8 cellular contexts compared by ENCODE assay signal in the genomic region with DNA sequence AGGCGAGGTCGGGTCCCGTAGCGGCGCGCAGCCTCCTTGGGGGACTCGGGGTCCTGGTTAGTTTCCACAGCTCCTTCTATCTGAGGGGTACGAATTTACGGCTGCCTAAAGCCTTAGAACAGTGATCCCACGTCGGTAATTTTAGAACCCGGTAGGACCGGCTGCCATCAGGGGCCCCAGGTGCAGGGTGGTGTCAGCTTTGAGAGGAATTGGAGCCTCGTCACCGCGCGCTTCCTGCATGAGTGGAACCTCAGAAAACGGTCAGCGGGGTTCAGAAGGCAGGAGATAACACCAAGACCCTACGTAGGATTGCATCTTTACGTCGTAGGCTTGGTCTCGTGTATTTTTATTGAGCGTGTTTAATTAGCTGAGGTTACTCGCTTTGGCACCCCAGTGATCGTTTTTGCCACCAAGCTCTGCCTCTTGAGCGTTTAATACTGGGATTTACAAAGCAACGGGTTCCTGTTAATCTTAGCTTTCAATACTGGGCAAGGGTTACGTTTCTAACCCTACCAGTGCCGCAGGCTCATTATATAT. TPM values are rescaled to one million over a fixed set of nuclear protein-coding genes. Genes with fewer than 3 reads are reported as not detected.
DNase-seq lines count a peak whose midpoint lies in the region; ATAC-seq, FAIRE-seq and TF ChIP-seq lines count a peak whose summit lies in the region.

No MANE protein-coding gene starts in this region.

- H3K36me3 Mint-ChIP-seq in activated B cell treated with CpG ODN at 0.5 μM for 24 hours (ENCODE audit: low read depth): peaks cover 7% of the 10 kb centered on the region

- no peaks in the 10 kb centered on the region for H3K9me3 ChIP-seq in effector memory CD4-positive, alpha-beta T cell (ENCODE audit: control insufficient read depth, low read length)
- H3K9me3 ChIP-seq in muscle layer of colon (ENCODE audit: low read length): no peaks in the 10 kb centered on the region

- peaks cover 4% of the 10 kb centered on the region for H3K4me1 ChIP-seq in effector memory CD4-positive, alpha-beta T cell (ENCODE audit: control insufficient read depth, insufficient read depth, low read length, poor library complexity, severe bottlenecking)
- no peaks in the 10 kb centered on the region for H3K4me1 ChIP-seq in muscle layer of colon (ENCODE audit: insufficient read depth, low read length)

- CTCF ChIA-PET in activated B cell treated with CpG ODN at 0.5 μM for 24 hours (lab: Charles Lee): no interaction called here

- POLR2A ChIA-PET in activated B cell treated with CpG ODN at 0.5 μM for 24 hours (lab: Charles Lee): interaction anchor here (1.0 to 1.3 kb wide), 4 partner anchors 134 to 1342 kb away, joined by 3 to 6 read pairs (median 4); a partner anchor contains a TSS

- no peaks in the 10 kb centered on the region for H3K36me3 ChIP-seq in effector memory CD4-positive, alpha-beta T cell (ENCODE audit: control insufficient read depth, insufficient read depth, low read length)
- no peaks in the 10 kb centered on the region for H3K36me3 ChIP-seq in muscle layer of colon (ENCODE audit: insufficient read depth, low read length)

- DNase-seq in GM12865 (ENCODE audit: low read depth) (peak; percentile 82), activated B cell treated with CpG ODN at 0.5 μM for 24 hours (no peak), substantia nigra (lab: John Stamatoyannopoulos, UW) (peak in 2 of 49 donors; percentile 28 to 39), urothelium cell line (ENCODE audit: low spot score) (no peak)
- peak; percentile 28 to 44 (median 32) for DNase-seq in effector memory CD4-positive, alpha-beta T cell

- H3K4me3 ChIP-seq in GM12865 (ENCODE audit: low read depth, low read length): peak overlapping the region; percentile 62
- H3K4me3 ChIP-seq in effector memory CD4-positive, alpha-beta T cell (ENCODE audit: insufficient read depth, low read depth, low read length, poor library complexity, severe bottlenecking): peak overlapping the region; percentile 88
- H3K4me3 ChIP-seq in muscle layer of colon (ENCODE audit: low read depth in 1 of 2, low read length in 2 of 2): peak overlapping the region; percentile 87 to 98

- peak overlapping the region; percentile 92 for H3K4me3 Mint-ChIP-seq in activated B cell treated with CpG ODN at 0.5 μM for 24 hours

- H3K27me3 ChIP-seq in effector memory CD4-positive, alpha-beta T cell (replicated peaks; ENCODE audit: control insufficient read depth, insufficient read depth, low read length, poor library complexity, severe bottlenecking): no peaks in the 10 kb centered on the region
- H3K27me3 ChIP-seq in muscle layer of colon (ENCODE audit: control insufficient read depth in 1 of 2, insufficient read depth in 2 of 2, low read length in 2 of 2): no peaks in the 10 kb centered on the region

- intact Hi-C loops in activated B cell treated with CpG ODN at 0.5 μM for 24 hours (cut with micrococcal nuclease): loop anchor here (1.0 to 5.0 kb wide), 8 partner anchors 140 to 1638 kb away; a partner anchor contains a TSS

- peak overlapping the region; percentile 96 for H3K27ac Mint-ChIP-seq in activated B cell treated with CpG ODN at 0.5 μM for 24 hours

- no peak for TF ChIP-seq EP300 in Ishikawa (IDR thresholded peaks at IDR 0.05; ENCODE audit: borderline replicate concordance)

- no peak for TF ChIP-seq RAD21 in Ishikawa (IDR thresholded peaks at IDR 0.05; ENCODE audit: low read depth)

- peak overlapping the region; percentile 91 for H3K27ac ChIP-seq in effector memory CD4-positive, alpha-beta T cell (ENCODE audit: insufficient read depth, low read length, poor library complexity, severe bottlenecking)
- H3K27ac ChIP-seq in muscle layer of colon (ENCODE audit: low read depth, low read length) (no peak overlapping the region), substantia nigra (ENCODE audit: low read depth, low read length, poor library complexity, severe bottlenecking) (peak overlapping the region; percentile 37)

- FAIRE-seq in urothelium cell line (lab: Jason Lieb, UNC): no peak

- no peak overlapping the region for H3K9ac ChIP-seq in muscle layer of colon (ENCODE audit: low read length)

- TF ChIP-seq CTCF in GM12865 (IDR thresholded peaks at IDR 0.05; ENCODE audit: insufficient read depth, low read depth, low read length, missing control alignments) (no peak), activated B cell treated with CpG ODN at 0.5 μM for 24 hours (IDR thresholded peaks at IDR 0.05) (no peak)

- peaks cover 29% of the 10 kb centered on the region for H3K4me1 Mint-ChIP-seq in activated B cell treated with CpG ODN at 0.5 μM for 24 hours

- H3K9me3 Mint-ChIP-seq in activated B cell treated with CpG ODN at 0.5 μM for 24 hours: peaks cover 3% of the 10 kb centered on the region

- ATAC-seq in GM21717 (IDR thresholded peaks at IDR 0.05; ENCODE audit: unreplicated experiment): peak; percentile 54
- peak; percentile 56 for ATAC-seq in activated B cell treated with CpG ODN at 0.5 μM for 24 hours (ENCODE audit: low read depth)

- H3K27me3 Mint-ChIP-seq in activated B cell treated with CpG ODN at 0.5 μM for 24 hours: no peaks in the 10 kb centered on the region

TF ChIP-seq in Ishikawa, 13 proteins besides CTCF, POLR2A, EP300 and RAD21:
- TF ChIP-seq TAF1 (IDR thresholded peaks at IDR 0.05; ENCODE audit: low read depth): peak; percentile 15; the same call in 1 of the 2 replicates
- TF ChIP-seq TCF12 (IDR thresholded peaks at IDR 0.05; ENCODE audit: low read depth): no peak

RNA-seq across cellular contexts. Expression of a gene that starts 0.4 kb away (rescaled TPM):
- total RNA-seq in activated B cell treated with CpG ODN at 0.5 μM for 24 hours: 1.0 and 2.9 TPM in 2 replicates

Comparison
In these comparisons a context has a peak if more than half of its experiments do, and no peak if none do; other contexts are left out.
1. DNase-seq: peak in GM12865 (single experiment) and effector memory CD4-positive, alpha-beta T cell (3 of 3); none in activated B cell treated with CpG ODN at 0.5 μM for 24 hours (single experiment) and urothelium cell line (single experiment).
2. Peak in every context shown above with its lines, with median percentiles within 50 percentile points of each other: H3K4me3 ChIP-seq.